Comparison of ENCODE assay signal across 34 cellular contexts in the genomic region with DNA sequence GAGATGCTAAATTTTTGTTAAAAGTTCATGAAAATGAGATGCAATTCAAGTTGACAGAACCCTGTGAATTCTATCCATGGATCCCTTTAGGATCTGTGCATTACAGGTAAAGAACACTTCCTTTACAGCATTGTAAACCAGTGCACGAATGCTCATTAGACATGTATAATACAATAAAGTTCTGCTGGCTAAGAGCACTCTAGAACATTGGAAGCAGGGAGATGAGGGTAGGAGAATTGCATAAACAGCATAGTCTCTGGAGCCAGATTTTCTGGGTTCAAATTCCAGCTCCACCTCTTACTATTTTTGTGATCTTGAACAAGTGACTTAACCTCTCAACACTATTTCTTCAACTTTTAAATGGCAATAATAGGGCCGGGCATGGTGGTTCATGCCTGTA.
"Had no signal": no experiment of that assay in that cellular context is flagged by ENCODE, and none has a peak within 500 bp of the region (broad histone marks: within the 10 kb centered on the region; RNA-seq: fewer than 3 reads in every experiment).

No MANE protein-coding gene starts in this region.

- H3K27ac ChIP-seq: brain microvascular endothelial cell, Peyer's patch, WERI-Rb-1 had no signal

- H3K4me3 ChIP-seq: K562, MG63, Peyer's patch had no signal

- ATAC-seq: activated CD8-positive, alpha-beta memory T cell treated with anti-CD3 and anti-CD28 coated beads, Interleukin-2, amount 10 ng/mL, durations not matched to agents 7 days and 5 days; K562; PC-3 had no signal

- H3K36me3 ChIP-seq: brain microvascular endothelial cell, MG63, Peyer's patch, WERI-Rb-1 had no signal

- H3K4me1 ChIP-seq: Peyer's patch had no signal

- H3K9me3 ChIP-seq: MG63, Peyer's patch had no signal

- DNase-seq: activated CD4-positive, alpha-beta memory T cell treated with anti-CD3 and anti-CD28 coated beads, Interleukin-2, amount 10 ng/mL, durations not matched to agents 7 days and 5 days; activated CD4-positive, alpha-beta T cell treated with anti-CD3 and anti-CD28 coated beads for 1 hour; activated CD4-positive, alpha-beta T cell treated with anti-CD3 and anti-CD28 coated beads for 48 hours; activated CD4-positive, CD25-positive, alpha-beta regulatory T cell; activated CD8-positive, alpha-beta memory T cell treated with anti-CD3 and anti-CD28 coated beads for 24 hours; activated CD8-positive, alpha-beta memory T cell treated with anti-CD3 and anti-CD28 coated beads, Interleukin-2, amount 10 ng/mL, durations not matched to agents 7 days and 5 days; activated CD8-positive, alpha-beta memory T cell treated with anti-CD3 and anti-CD28 coated beads, Interleukin-2, amount 50 U/mL, for 48 hours; activated effector memory CD4-positive, alpha-beta T cell treated with anti-CD3 and anti-CD28 coated beads, Interleukin-2, amount 50 U/mL, for 16 hours; activated naive CD4-positive, alpha-beta T cell; activated naive CD4-positive, alpha-beta T cell treated with anti-CD3 and anti-CD28 coated beads, Interleukin-2, amount 50 U/mL, for 16 hours; activated naive CD8-positive, alpha-beta T cell treated with anti-CD3 and anti-CD28 coated beads for 36 hours; activated T-cell treated with anti-CD3 and anti-CD28 coated beads, Interleukin-2, amount 50 U/mL, for 48 hours; amniotic stem cell; aorta; IMR-90; NCI-H1048; NCI-H1105 treated with DMSO at 0.1 percent for 48 hours; NCI-H1436 treated with DMSO at 0.1 percent for 48 hours; NCI-H1694 treated with DMSO at 0.1 percent for 48 hours; NCI-H2029; NCI-H345; NCI-H524 treated with DMSO at 0.1 percent for 48 hours; Peyer's patch; Right ventricle myocardium superior; RPMI8226; SW 1271; T-helper 1 cell; T-helper 2 cell; T-helper 9 cell; WERI-Rb-1 had no signal

- H3K27me3 ChIP-seq: brain microvascular endothelial cell, MG63, Peyer's patch had no signal
